1 cellular context compared by ENCODE assay signal in genomic region chr4:42167709-42168108, GRCh38.
TF ChIP-seq lines count a peak whose summit lies in the region.

No MANE protein-coding gene starts in this region.

TF ChIP-seq in GM12878, 131 proteins besides CTCF, POLR2A, EP300 and RAD21 (continued from another document):
- TF ChIP-seq CREB1 (IDR thresholded peaks at IDR 0.05; ENCODE audit: low read depth): 0 out of 2 replicates have a peak, but pooled peaks have one; percentile 23
- peak; percentile 43; the same call in 1 of the 2 replicates for TF ChIP-seq BMI1 (IDR thresholded peaks at IDR 0.05; ENCODE audit: borderline replicate concordance)
- peak; percentile 71; the same call in 1 of the 2 replicates for TF ChIP-seq RELB (IDR thresholded peaks at IDR 0.05; ENCODE audit: low read depth)
- peak; percentile 95 for TF ChIP-seq NFIC (IDR thresholded peaks at IDR 0.05; ENCODE audit: low read depth, low read length)
- TF ChIP-seq CEBPZ (IDR thresholded peaks at IDR 0.05; ENCODE audit: low read depth, low read length): no peak
- TF ChIP-seq KDM1A (IDR thresholded peaks at IDR 0.05; ENCODE audit: borderline replicate concordance): no peak
- TF ChIP-seq POU2F2 (IDR thresholded peaks at IDR 0.05; ENCODE audit: borderline replicate concordance, low read depth, low read length): peak; percentile 98
- peak; percentile 81 for TF ChIP-seq SREBF1 (IDR thresholded peaks at IDR 0.05; ENCODE audit: low read length)
- TF ChIP-seq RCOR1 (conservative IDR thresholded peaks at IDR 0.05; ENCODE audit: low read depth, low read length): peak; percentile 89; the same call in 1 of the 2 replicates
- peak; percentile 89; the same call in 1 of the 2 replicates for TF ChIP-seq ZBED1 (IDR thresholded peaks at IDR 0.05; ENCODE audit: borderline replicate concordance)
- TF ChIP-seq ZNF622 (IDR thresholded peaks at IDR 0.05): no peak
- peak; percentile 24; the same call in 1 of the 2 replicates for TF ChIP-seq REST (IDR thresholded peaks at IDR 0.05; ENCODE audit: low read depth, low read length)
- TF ChIP-seq MEF2B (IDR thresholded peaks at IDR 0.05; ENCODE audit: partially characterized antibody, poor library complexity, severe bottlenecking): peak; percentile 97
- TF ChIP-seq GATAD2B (conservative IDR thresholded peaks at IDR 0.05; ENCODE audit: low read depth): 0 out of 2 replicates have a peak, but pooled peaks have one; percentile 57
- peak in 1 of 2 experiments; percentile 85; a peak in 2 of 4 replicates for TF ChIP-seq ETV6 (conservative IDR thresholded peaks at IDR 0.05 in 1 of 2, IDR thresholded peaks at IDR 0.05 in 1 of 2; ENCODE audit: borderline replicate concordance in 1 of 2, low read depth in 1 of 2)
- TF ChIP-seq NR2F1 (conservative IDR thresholded peaks at IDR 0.05): peak; percentile 83
- peak; percentile 77 for TF ChIP-seq BACH1 (IDR thresholded peaks at IDR 0.05; ENCODE audit: borderline replicate concordance)
- TF ChIP-seq NR2C1 (IDR thresholded peaks at IDR 0.05): no peak
- peak; percentile 23; the same call in 1 of the 2 replicates for TF ChIP-seq TCF12 (IDR thresholded peaks at IDR 0.05; ENCODE audit: low read depth, low read length)
